In genomic region chr1:54376085-54377039, GRCh38 we compare ENCODE assay signal across 8 cellular contexts. TPM values are rescaled to one million over a fixed set of nuclear protein-coding genes. Genes with fewer than 3 reads are reported as not detected.
DNase-seq lines count a peak whose midpoint lies in the region; ATAC-seq and TF ChIP-seq lines count a peak whose summit lies in the region.

No MANE protein-coding gene starts in this region.

- CTCF ChIA-PET in HCT116 (lab: Charles Lee): no interaction called here

- peak overlapping the region; percentile 63 for H3K4me2 ChIP-seq in HCT116 (ENCODE audit: low read length)

- no TSS peak for BruUV-seq in HCT116 (replicated peaks; lab: Mats Ljungman, UMichigan)

- no peaks in the 10 kb centered on the region for H3K9me3 ChIP-seq in HCT116 (ENCODE audit: control insufficient read depth in 1 of 2, insufficient read depth in 1 of 2, low read depth in 1 of 2, low read length in 2 of 2)
- H3K9me3 ChIP-seq in NT2/D1 (ENCODE audit: insufficient read depth, low read length): no peaks in the 10 kb centered on the region
- no peaks in the 10 kb centered on the region for H3K9me3 ChIP-seq in left lung

- H3K9ac ChIP-seq in HCT116 (ENCODE audit: low read length) (no peak overlapping the region; the same call in 1 of the 2 replicates), NT2/D1 (ENCODE audit: insufficient read length, low read depth) (peak overlapping the region; percentile 35)

- RAD21 ChIA-PET in HCT116 (lab: Charles Lee; ENCODE audit: low non-redundant PET in 1 of 2, low total read pairs in 2 of 2, uncharacterized antibody in 2 of 2, unreplicated experiment in 2 of 2): no interaction called here

- TF ChIP-seq POLR2A in HCT116 (IDR thresholded peaks at IDR 0.05; ENCODE audit: borderline replicate concordance, extremely low read depth, insufficient read depth, insufficient read length): no peak

- POLR2A ChIA-PET in HCT116 (lab: Charles Lee): no interaction called here

- H4K20me1 ChIP-seq in HCT116 (ENCODE audit: insufficient read depth): no peaks in the 10 kb centered on the region

- no peak for TF ChIP-seq RAD21 in HCT116 (IDR thresholded peaks at IDR 0.05; ENCODE audit: low read depth)

- no peak for TF ChIP-seq CTCF in HCT116 (IDR thresholded peaks at IDR 0.05 in 2 of 3, conservative IDR thresholded peaks at IDR 0.05 in 1 of 3; ENCODE audit: borderline replicate concordance in 1 of 3, insufficient read depth in 1 of 3, low read depth in 2 of 3, low read length in 2 of 3)
- TF ChIP-seq CTCF in left lung (IDR thresholded peaks at IDR 0.05): no peak

- no peaks in the 10 kb centered on the region for H3K36me3 ChIP-seq in HCT116 (ENCODE audit: control insufficient read depth in 1 of 2, insufficient read depth in 2 of 2, low read length in 2 of 2)
- H3K36me3 ChIP-seq in NT2/D1 (ENCODE audit: insufficient read depth, insufficient read length, low read length): peaks cover 65% of the 10 kb centered on the region
- no peaks in the 10 kb centered on the region for H3K36me3 ChIP-seq in left lung

- H3K27me3 ChIP-seq in HCT116 (ENCODE audit: insufficient read depth, low read length) (no peaks in the 10 kb centered on the region), NT2/D1 (ENCODE audit: insufficient read depth, insufficient read length) (no peaks in the 10 kb centered on the region), left lung (no peaks in the 10 kb centered on the region)

- H3K4me1 ChIP-seq in HCT116 (ENCODE audit: control insufficient read depth in 1 of 2, insufficient read depth in 2 of 2, low read length in 2 of 2): peaks cover 19 to 29% of the 10 kb centered on the region in 2 experiments
- peaks cover 47% of the 10 kb centered on the region for H3K4me1 ChIP-seq in NT2/D1 (ENCODE audit: insufficient read depth, insufficient read length)
- peaks cover 12 to 48% of the 10 kb centered on the region in 2 donors for H3K4me1 ChIP-seq in left lung

- intact Hi-C loops in HCT116 (cut with micrococcal nuclease) (no loop called here), left lung (cut with DNase I) (no loop called here)

- peaks cover 4% of the 10 kb centered on the region; the same call in 1 of the 2 replicates for H3K79me2 ChIP-seq in HCT116 (ENCODE audit: insufficient read depth, low read length)

- no peak overlapping the region for H3K4me3 ChIP-seq in HCT116 (replicated peaks in 1 of 2; ENCODE audit: low read depth in 1 of 2, low read length in 2 of 2)
- H3K4me3 ChIP-seq in NT2/D1 (ENCODE audit: insufficient read length, low read depth): no peak overlapping the region
- no peak overlapping the region for H3K4me3 ChIP-seq in left lung

- H2AFZ ChIP-seq in HCT116 (ENCODE audit: low read depth, low read length, poor library complexity, severe bottlenecking): no peak overlapping the region

- no peaks in the 10 kb centered on the region for H3K9me2 ChIP-seq in HCT116 (ENCODE audit: insufficient read depth)

- peak; percentile 13 for DNase-seq in HCT116 (ENCODE audit: low read depth, low spot score)
- no peak for DNase-seq in NT2/D1 (ENCODE audit: low read depth, low spot score)
- DNase-seq in left lung: no peak
- no peak for DNase-seq in MV-4-11 (lab: John Stamatoyannopoulos, UW)
- no peak for DNase-seq in HPDE6-E6E7 (ENCODE audit: extremely low spot score)
- no peak for DNase-seq in epidermal melanocyte (ENCODE audit: insufficient read length, low spot score)
- DNase-seq in cortex of kidney (lab: John Stamatoyannopoulos, UW): no peak

- H3K27ac ChIP-seq in HCT116 (ENCODE audit: low read depth, low read length): no peak overlapping the region
- no peak overlapping the region for H3K27ac ChIP-seq in left lung

- ATAC-seq in GM18907 (IDR thresholded peaks at IDR 0.05; ENCODE audit: unreplicated experiment) (peak; percentile 56), HCT116 (peak; percentile 86), left lung (peak; percentile 44)

TF ChIP-seq in HCT116, 20 proteins besides CTCF, POLR2A, EP300 and RAD21:
- TF ChIP-seq FOSL1 (IDR thresholded peaks at IDR 0.05; ENCODE audit: low read depth) (peak; percentile 65; the same call in 1 of the 2 replicates), SIN3A (IDR thresholded peaks at IDR 0.05; ENCODE audit: low read depth) (no peak), YY1 (IDR thresholded peaks at IDR 0.05; ENCODE audit: extremely low read depth, insufficient replicate concordance, low read depth, low read length) (no peak), ZFX (IDR thresholded peaks at IDR 0.05) (no peak), CEBPB (IDR thresholded peaks at IDR 0.05; ENCODE audit: low read depth) (0 out of 2 replicates have a peak, but pooled peaks have one; percentile 17), SRF (IDR thresholded peaks at IDR 0.05; ENCODE audit: low read depth) (no peak), JUND (IDR thresholded peaks at IDR 0.05) (peak; percentile 59), ELF1 (IDR thresholded peaks at IDR 0.05; ENCODE audit: borderline replicate concordance, low read depth) (no peak)
TF ChIP-seq in HCT116: peak in this region for 3.

RNA-seq across cellular contexts. Expression of gene SSBP3, which starts 29.8 kb away (rescaled TPM):
- total RNA-seq in HCT116 (2021; ENCODE audit: unreplicated experiment) (37.5 TPM), left lung (10 to 100 TPM; 33.0 to 35.2 TPM)
- polyA plus RNA-seq in HCT116 (2012): 19.1 and 23.8 TPM in 2 replicates
